Comparison of ENCODE assay signal across 17 cellular contexts in the genomic region with DNA sequence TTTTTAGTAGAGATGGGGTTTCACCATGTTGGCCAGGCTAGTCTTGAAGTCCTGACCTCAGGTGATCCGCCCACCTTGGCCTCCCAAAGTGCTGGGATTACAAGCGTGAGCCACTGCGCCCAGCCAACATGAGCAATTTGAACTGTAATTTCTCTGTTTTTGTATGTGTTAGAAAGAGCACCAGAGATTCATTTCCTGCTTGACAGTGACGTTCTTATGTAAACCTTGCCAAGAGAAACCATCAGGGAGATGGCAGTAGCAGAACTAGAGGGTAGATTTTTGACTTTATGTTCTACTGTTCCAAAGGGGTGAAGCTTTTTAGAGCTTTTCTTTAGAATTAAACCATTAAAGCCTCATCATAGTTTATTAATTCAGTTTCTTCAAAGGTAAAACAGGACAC.
DNase-seq lines count a peak whose midpoint lies in the region; ATAC-seq lines count a peak whose summit lies in the region.
"Had no signal": no experiment of that assay in that cellular context is flagged by ENCODE, and none has a peak within 500 bp of the region (broad histone marks: within the 10 kb centered on the region; RNA-seq: fewer than 3 reads in every experiment).

No MANE protein-coding gene starts in this region.

- no peak overlapping the region for H3K27ac Mint-ChIP-seq in activated CD4-positive, alpha-beta memory T cell treated with anti-CD3 and anti-CD28 coated beads for 36 hours
- no peak overlapping the region for H3K27ac Mint-ChIP-seq in activated CD4-positive, alpha-beta memory T cell treated with anti-CD3 and anti-CD28 coated beads, Interleukin-2, amount 10 ng/mL, durations not matched to agents 7 days and 5 days
- H3K27ac Mint-ChIP-seq in dendritic cell treated with granulocyte-macrophage colony-stimulating factor and Interleukin-4, amounts not matched to agents 40 ng/mL and 50 ng/mL, for 4 days, result peak overlapping the region; percentile 45
- H3K27ac Mint-ChIP-seq: CD14-positive monocyte; CD8-positive, alpha-beta memory T cell had no signal

- CTCF ChIA-PET in activated CD4-positive, alpha-beta memory T cell treated with anti-CD3 and anti-CD28 coated beads for 36 hours (lab: Charles Lee), result interaction anchor here (0.6 to 4.5 kb wide), 3 partner anchors 14 to 107 kb away, joined by 3 to 17 read pairs (median 4); no protein-coding TSS in a partner anchor
- CTCF ChIA-PET in activated CD4-positive, alpha-beta memory T cell treated with anti-CD3 and anti-CD28 coated beads, Interleukin-2, amount 10 ng/mL, durations not matched to agents 7 days and 5 days (lab: Charles Lee), result no interaction called here

- peaks cover 29% of the 10 kb centered on the region for H3K4me1 Mint-ChIP-seq in activated CD4-positive, alpha-beta memory T cell treated with anti-CD3 and anti-CD28 coated beads for 36 hours (ENCODE audit: low read depth)
- H3K4me1 Mint-ChIP-seq in activated CD4-positive, alpha-beta memory T cell treated with anti-CD3 and anti-CD28 coated beads, Interleukin-2, amount 10 ng/mL, durations not matched to agents 7 days and 5 days, result peaks cover 12% of the 10 kb centered on the region
- H3K4me1 Mint-ChIP-seq in dendritic cell treated with granulocyte-macrophage colony-stimulating factor and Interleukin-4, amounts not matched to agents 40 ng/mL and 50 ng/mL, for 4 days (ENCODE audit: low read depth), result peaks cover 29% of the 10 kb centered on the region

- peak; percentile 18 for DNase-seq in activated CD4-positive, alpha-beta memory T cell treated with anti-CD3 and anti-CD28 coated beads for 36 hours
- DNase-seq in activated CD4-positive, alpha-beta memory T cell treated with anti-CD3 and anti-CD28 coated beads, Interleukin-2, amount 10 ng/mL, durations not matched to agents 7 days and 5 days, result no peak
- peak; percentile 16 for DNase-seq in Daoy (ENCODE audit: low read depth)
- peak; percentile 29 to 83 for DNase-seq in lung microvascular endothelial cell (ENCODE audit: low read depth in 2 of 2)
- no peak for DNase-seq in HPDE6-E6E7 (ENCODE audit: extremely low spot score)
- no peak for DNase-seq in SIG-M5 treated with dmso at 0.1 percent for 504 hours (lab: John Stamatoyannopoulos, UW; ENCODE audit: unreplicated experiment)
- DNase-seq: 8988T; CD8-positive, alpha-beta memory T cell; COR-L47; DMS 273 treated with DMSO at 0.1 percent for 48 hours; DMS79; GM23248; HCEC 1CT; KG1 had no signal

- H3K9me3 Mint-ChIP-seq in activated CD4-positive, alpha-beta memory T cell treated with anti-CD3 and anti-CD28 coated beads for 36 hours, result no peaks in the 10 kb centered on the region
- no peaks in the 10 kb centered on the region for H3K9me3 Mint-ChIP-seq in activated CD4-positive, alpha-beta memory T cell treated with anti-CD3 and anti-CD28 coated beads, Interleukin-2, amount 10 ng/mL, durations not matched to agents 7 days and 5 days
- H3K9me3 Mint-ChIP-seq in dendritic cell treated with granulocyte-macrophage colony-stimulating factor and Interleukin-4, amounts not matched to agents 40 ng/mL and 50 ng/mL, for 4 days, result no peaks in the 10 kb centered on the region
- H3K9me3 Mint-ChIP-seq: CD8-positive, alpha-beta memory T cell had no signal

- peaks cover 13% of the 10 kb centered on the region for H3K27me3 Mint-ChIP-seq in activated CD4-positive, alpha-beta memory T cell treated with anti-CD3 and anti-CD28 coated beads for 36 hours
- peaks cover 56% of the 10 kb centered on the region for H3K27me3 Mint-ChIP-seq in activated CD4-positive, alpha-beta memory T cell treated with anti-CD3 and anti-CD28 coated beads, Interleukin-2, amount 10 ng/mL, durations not matched to agents 7 days and 5 days
- H3K27me3 Mint-ChIP-seq in dendritic cell treated with granulocyte-macrophage colony-stimulating factor and Interleukin-4, amounts not matched to agents 40 ng/mL and 50 ng/mL, for 4 days, result peaks cover 56% of the 10 kb centered on the region

- H3K36me3 Mint-ChIP-seq in activated CD4-positive, alpha-beta memory T cell treated with anti-CD3 and anti-CD28 coated beads for 36 hours, result no peaks in the 10 kb centered on the region
- no peaks in the 10 kb centered on the region for H3K36me3 Mint-ChIP-seq in activated CD4-positive, alpha-beta memory T cell treated with anti-CD3 and anti-CD28 coated beads, Interleukin-2, amount 10 ng/mL, durations not matched to agents 7 days and 5 days (ENCODE audit: low read depth)
- H3K36me3 Mint-ChIP-seq in dendritic cell treated with granulocyte-macrophage colony-stimulating factor and Interleukin-4, amounts not matched to agents 40 ng/mL and 50 ng/mL, for 4 days (ENCODE audit: low read depth), result no peaks in the 10 kb centered on the region
- H3K36me3 Mint-ChIP-seq: CD14-positive monocyte; CD8-positive, alpha-beta memory T cell had no signal

- POLR2A ChIA-PET in activated CD4-positive, alpha-beta memory T cell treated with anti-CD3 and anti-CD28 coated beads for 36 hours (lab: Charles Lee), result interaction anchor here (1.0 kb wide), 1 partner anchor 58 kb away, joined by 3 read pairs; no protein-coding TSS in a partner anchor
- POLR2A ChIA-PET in activated CD4-positive, alpha-beta memory T cell treated with anti-CD3 and anti-CD28 coated beads, Interleukin-2, amount 10 ng/mL, durations not matched to agents 7 days and 5 days (lab: Charles Lee), result no interaction called here

- ATAC-seq in HG03378 (IDR thresholded peaks at IDR 0.05; ENCODE audit: unreplicated experiment), result no peak

- no peak overlapping the region for H3K4me3 Mint-ChIP-seq in activated CD4-positive, alpha-beta memory T cell treated with anti-CD3 and anti-CD28 coated beads for 36 hours
- no peak overlapping the region for H3K4me3 Mint-ChIP-seq in activated CD4-positive, alpha-beta memory T cell treated with anti-CD3 and anti-CD28 coated beads, Interleukin-2, amount 10 ng/mL, durations not matched to agents 7 days and 5 days
- no peak overlapping the region for H3K4me3 Mint-ChIP-seq in dendritic cell treated with granulocyte-macrophage colony-stimulating factor and Interleukin-4, amounts not matched to agents 40 ng/mL and 50 ng/mL, for 4 days
- H3K4me3 Mint-ChIP-seq: CD14-positive monocyte had no signal

- intact Hi-C loops in activated CD4-positive, alpha-beta memory T cell treated with anti-CD3 and anti-CD28 coated beads for 36 hours (cut with micrococcal nuclease), result loop anchor here (5.0 kb wide), 1 partner anchor 105 kb away; no protein-coding TSS in a partner anchor
- intact Hi-C loops in dendritic cell treated with granulocyte-macrophage colony-stimulating factor and Interleukin-4, amounts not matched to agents 40 ng/mL and 50 ng/mL, for 4 days (cut with micrococcal nuclease), result no loop called here

Comparison
In these comparisons a context has a peak if more than half of its experiments do, and no peak if none do; other contexts are left out.
1. DNase-seq: peak in activated CD4-positive, alpha-beta memory T cell treated with anti-CD3 and anti-CD28 coated beads for 36 hours (single experiment), Daoy (single experiment) and lung microvascular endothelial cell (2 of 2); none in activated CD4-positive, alpha-beta memory T cell treated with anti-CD3 and anti-CD28 coated beads, Interleukin-2, amount 10 ng/mL, durations not matched to agents 7 days and 5 days (single experiment), HPDE6-E6E7 (single experiment) and SIG-M5 treated with dmso at 0.1 percent for 504 hours (single experiment).